In the genomic region with DNA sequence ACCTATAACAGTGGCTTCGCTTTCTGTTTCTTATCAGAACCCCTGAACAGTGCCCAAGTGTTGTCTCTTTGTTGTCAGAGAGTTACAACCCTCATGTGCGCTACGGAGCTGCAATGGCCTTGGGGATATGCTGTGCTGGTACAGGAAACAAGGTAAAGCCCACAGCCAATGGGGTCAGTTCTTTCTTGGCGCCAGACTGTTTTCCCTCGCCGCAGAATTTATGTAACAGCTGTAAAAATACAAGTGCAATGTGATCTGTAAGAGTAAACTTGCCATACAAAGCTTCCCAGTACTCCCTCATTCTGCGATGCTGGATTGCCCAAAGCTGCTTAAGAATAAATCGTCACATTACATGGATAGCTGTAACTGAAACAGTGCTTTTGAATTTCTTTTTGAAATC, we compare ENCODE assay signal across 1 cellular context.
A peak's percentile ranks its signal among the peaks of the same experiment; 100 is the strongest.
TF ChIP-seq lines count a peak whose summit lies in the region.

No MANE protein-coding gene starts in this region.

TF ChIP-seq in HEK293, 187 proteins besides CTCF, POLR2A, EP300 and RAD21 (continued from another document and continues in another):
- TF ChIP-seq, protein P1, sequence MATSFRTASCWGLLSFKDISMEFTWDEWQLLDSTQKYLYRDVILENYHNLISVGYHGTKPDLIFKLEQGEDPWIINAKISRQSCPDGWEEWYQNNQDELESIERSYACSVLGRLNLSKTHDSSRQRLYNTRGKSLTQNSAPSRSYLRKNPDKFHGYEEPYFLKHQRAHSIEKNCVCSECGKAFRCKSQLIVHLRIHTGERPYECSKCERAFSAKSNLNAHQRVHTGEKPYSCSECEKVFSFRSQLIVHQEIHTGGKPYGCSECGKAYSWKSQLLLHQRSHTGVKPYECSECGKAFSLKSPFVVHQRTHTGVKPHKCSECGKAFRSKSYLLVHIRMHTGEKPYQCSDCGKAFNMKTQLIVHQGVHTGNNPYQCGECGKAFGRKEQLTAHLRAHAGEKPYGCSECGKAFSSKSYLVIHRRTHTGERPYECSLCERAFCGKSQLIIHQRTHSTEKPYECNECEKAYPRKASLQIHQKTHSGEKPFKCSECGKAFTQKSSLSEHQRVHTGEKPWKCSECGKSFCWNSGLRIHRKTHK (tag by site-specific recombination; IDR thresholded peaks at IDR 0.05), result no peak
- no peak for TF ChIP-seq ZNF548 (tag by site-specific recombination; IDR thresholded peaks at IDR 0.05)
- no peak for TF ChIP-seq ZFP41 (tag by site-specific recombination; IDR thresholded peaks at IDR 0.05; ENCODE audit: borderline replicate concordance)
- no peak for TF ChIP-seq ZFHX2 (tag by site-specific recombination; conservative IDR thresholded peaks at IDR 0.05)
- TF ChIP-seq HOXA7 (CRISPR knock-in tag; IDR thresholded peaks at IDR 0.05; ENCODE audit: borderline replicate concordance), result no peak
- no peak for TF ChIP-seq ZNF214 (tag by site-specific recombination; IDR thresholded peaks at IDR 0.05; ENCODE audit: borderline replicate concordance)
- no peak for TF ChIP-seq ZNF510 (tag by site-specific recombination; IDR thresholded peaks at IDR 0.05; ENCODE audit: insufficient replicate concordance)
- 0 out of 2 replicates have a peak, but pooled peaks have one; percentile 31 for TF ChIP-seq ZBTB17 (tag by site-specific recombination; IDR thresholded peaks at IDR 0.05)
- TF ChIP-seq, protein P2, sequence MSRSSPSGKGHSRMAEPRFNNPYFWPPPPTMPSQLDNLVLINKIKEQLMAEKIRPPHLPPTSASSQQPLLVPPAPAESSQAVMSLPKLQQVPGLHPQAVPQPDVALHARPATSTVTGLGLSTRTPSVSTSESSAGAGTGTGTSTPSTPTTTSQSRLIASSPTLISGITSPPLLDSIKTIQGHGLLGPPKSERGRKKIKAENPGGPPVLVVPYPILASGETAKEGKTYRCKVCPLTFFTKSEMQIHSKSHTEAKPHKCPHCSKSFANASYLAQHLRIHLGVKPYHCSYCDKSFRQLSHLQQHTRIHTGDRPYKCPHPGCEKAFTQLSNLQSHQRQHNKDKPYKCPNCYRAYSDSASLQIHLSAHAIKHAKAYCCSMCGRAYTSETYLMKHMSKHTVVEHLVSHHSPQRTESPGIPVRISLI (tag by site-specific recombination; IDR thresholded peaks at IDR 0.05), result no peak
- no peak for TF ChIP-seq ZNF621 (tag by site-specific recombination; IDR thresholded peaks at IDR 0.05)
- TF ChIP-seq ZNF114 (tag by site-specific recombination; IDR thresholded peaks at IDR 0.05), result no peak
- no peak for TF ChIP-seq ZBTB48 (tag by site-specific recombination; IDR thresholded peaks at IDR 0.05)
- TF ChIP-seq, protein P3, sequence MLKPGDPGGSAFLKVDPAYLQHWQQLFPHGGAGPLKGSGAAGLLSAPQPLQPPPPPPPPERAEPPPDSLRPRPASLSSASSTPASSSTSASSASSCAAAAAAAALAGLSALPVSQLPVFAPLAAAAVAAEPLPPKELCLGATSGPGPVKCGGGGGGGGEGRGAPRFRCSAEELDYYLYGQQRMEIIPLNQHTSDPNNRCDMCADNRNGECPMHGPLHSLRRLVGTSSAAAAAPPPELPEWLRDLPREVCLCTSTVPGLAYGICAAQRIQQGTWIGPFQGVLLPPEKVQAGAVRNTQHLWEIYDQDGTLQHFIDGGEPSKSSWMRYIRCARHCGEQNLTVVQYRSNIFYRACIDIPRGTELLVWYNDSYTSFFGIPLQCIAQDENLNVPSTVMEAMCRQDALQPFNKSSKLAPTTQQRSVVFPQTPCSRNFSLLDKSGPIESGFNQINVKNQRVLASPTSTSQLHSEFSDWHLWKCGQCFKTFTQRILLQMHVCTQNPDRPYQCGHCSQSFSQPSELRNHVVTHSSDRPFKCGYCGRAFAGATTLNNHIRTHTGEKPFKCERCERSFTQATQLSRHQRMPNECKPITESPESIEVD (tag by site-specific recombination; IDR thresholded peaks at IDR 0.05), result peak; percentile 69
- no peak for TF ChIP-seq ZNF335 (tag by site-specific recombination; conservative IDR thresholded peaks at IDR 0.05)
- peak; percentile 82 for TF ChIP-seq ZNF677 (tag by site-specific recombination; IDR thresholded peaks at IDR 0.05)
- no peak for TF ChIP-seq GFI1B (tag by site-specific recombination; IDR thresholded peaks at IDR 0.05)
- TF ChIP-seq ZNF391 (tag by site-specific recombination; IDR thresholded peaks at IDR 0.05; ENCODE audit: borderline replicate concordance, low read depth), result no peak
- TF ChIP-seq ZNF175 (tag by site-specific recombination; IDR thresholded peaks at IDR 0.05), result no peak
- no peak for TF ChIP-seq ZNF202 (tag by site-specific recombination; IDR thresholded peaks at IDR 0.05; ENCODE audit: borderline replicate concordance)
- TF ChIP-seq ZNF132 (tag by site-specific recombination; IDR thresholded peaks at IDR 0.05; ENCODE audit: borderline replicate concordance), result no peak
- TF ChIP-seq, protein P4, sequence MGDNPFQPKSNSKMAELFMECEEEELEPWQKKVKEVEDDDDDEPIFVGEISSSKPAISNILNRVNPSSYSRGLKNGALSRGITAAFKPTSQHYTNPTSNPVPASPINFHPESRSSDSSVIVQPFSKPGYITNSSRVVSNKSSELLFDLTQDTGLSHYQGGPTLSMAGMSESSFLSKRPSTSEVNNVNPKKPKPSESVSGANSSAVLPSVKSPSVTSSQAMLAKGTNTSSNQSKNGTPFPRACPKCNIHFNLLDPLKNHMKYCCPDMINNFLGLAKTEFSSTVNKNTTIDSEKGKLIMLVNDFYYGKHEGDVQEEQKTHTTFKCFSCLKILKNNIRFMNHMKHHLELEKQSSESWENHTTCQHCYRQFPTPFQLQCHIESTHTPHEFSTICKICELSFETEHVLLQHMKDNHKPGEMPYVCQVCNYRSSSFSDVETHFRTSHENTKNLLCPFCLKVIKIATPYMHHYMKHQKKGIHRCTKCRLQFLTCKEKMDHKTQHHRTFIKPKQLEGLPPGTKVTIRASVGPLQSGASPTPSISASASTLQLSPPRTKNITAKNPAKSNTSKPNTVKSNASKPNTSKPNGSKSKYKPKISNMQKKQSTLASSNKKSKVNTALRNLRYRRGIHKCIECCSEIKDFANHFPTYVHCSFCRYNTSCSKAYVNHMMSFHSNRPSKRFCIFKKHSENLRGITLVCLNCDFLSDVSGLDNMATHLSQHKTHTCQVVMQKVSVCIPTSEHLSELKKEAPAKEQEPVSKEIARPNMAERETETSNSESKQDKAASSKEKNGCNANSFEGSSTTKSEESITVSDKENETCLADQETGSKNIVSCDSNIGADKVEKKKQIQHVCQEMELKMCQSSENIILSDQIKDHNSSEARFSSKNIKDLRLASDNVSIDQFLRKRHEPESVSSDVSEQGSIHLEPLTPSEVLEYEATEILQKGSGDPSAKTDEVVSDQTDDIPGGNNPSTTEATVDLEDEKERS (tag by site-specific recombination; IDR thresholded peaks at IDR 0.05), result no peak
- TF ChIP-seq ZNF600 (tag by site-specific recombination; IDR thresholded peaks at IDR 0.05), result peak; percentile 78
- TF ChIP-seq ZNF561 (tag by site-specific recombination; IDR thresholded peaks at IDR 0.05; ENCODE audit: borderline replicate concordance), result peak; percentile 73; the same call in 1 of the 2 replicates
- no peak for TF ChIP-seq ZBTB6 (tag by site-specific recombination; IDR thresholded peaks at IDR 0.05)
- no peak for TF ChIP-seq KLF8 (tag by site-specific recombination; IDR thresholded peaks at IDR 0.05)
- no peak for TF ChIP-seq ZNF157 (tag by site-specific recombination; IDR thresholded peaks at IDR 0.05)
- TF ChIP-seq ZNF777 (tag by site-specific recombination; IDR thresholded peaks at IDR 0.05; ENCODE audit: borderline replicate concordance), result no peak
- no peak for TF ChIP-seq YY1 (tag by site-specific recombination; IDR thresholded peaks at IDR 0.05)
- TF ChIP-seq, protein P5, sequence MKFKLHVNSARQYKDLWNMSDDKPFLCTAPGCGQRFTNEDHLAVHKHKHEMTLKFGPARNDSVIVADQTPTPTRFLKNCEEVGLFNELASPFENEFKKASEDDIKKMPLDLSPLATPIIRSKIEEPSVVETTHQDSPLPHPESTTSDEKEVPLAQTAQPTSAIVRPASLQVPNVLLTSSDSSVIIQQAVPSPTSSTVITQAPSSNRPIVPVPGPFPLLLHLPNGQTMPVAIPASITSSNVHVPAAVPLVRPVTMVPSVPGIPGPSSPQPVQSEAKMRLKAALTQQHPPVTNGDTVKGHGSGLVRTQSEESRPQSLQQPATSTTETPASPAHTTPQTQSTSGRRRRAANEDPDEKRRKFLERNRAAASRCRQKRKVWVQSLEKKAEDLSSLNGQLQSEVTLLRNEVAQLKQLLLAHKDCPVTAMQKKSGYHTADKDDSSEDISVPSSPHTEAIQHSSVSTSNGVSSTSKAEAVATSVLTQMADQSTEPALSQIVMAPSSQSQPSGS (tag by site-specific recombination; IDR thresholded peaks at IDR 0.05; ENCODE audit: low read depth), result no peak
- no peak for TF ChIP-seq ZBTB1 (tag by site-specific recombination; IDR thresholded peaks at IDR 0.05)
- TF ChIP-seq ZNF423 (tag by site-specific recombination; IDR thresholded peaks at IDR 0.05), result no peak
- no peak for TF ChIP-seq ZNF354C (tag by site-specific recombination; IDR thresholded peaks at IDR 0.05; ENCODE audit: borderline replicate concordance, low read depth)
- TF ChIP-seq PATZ1 (tag by site-specific recombination; IDR thresholded peaks at IDR 0.05), result no peak
- 0 out of 2 replicates have a peak, but pooled peaks have one; percentile 39 for TF ChIP-seq ZEB2 (tag by site-specific recombination; IDR thresholded peaks at IDR 0.05)
- no peak for TF ChIP-seq KLF10 (tag by site-specific recombination; IDR thresholded peaks at IDR 0.05)
- 0 out of 2 replicates have a peak, but pooled peaks have one; percentile 8 for TF ChIP-seq PRDM4 (tag by site-specific recombination; IDR thresholded peaks at IDR 0.05)
- TF ChIP-seq, protein P6, sequence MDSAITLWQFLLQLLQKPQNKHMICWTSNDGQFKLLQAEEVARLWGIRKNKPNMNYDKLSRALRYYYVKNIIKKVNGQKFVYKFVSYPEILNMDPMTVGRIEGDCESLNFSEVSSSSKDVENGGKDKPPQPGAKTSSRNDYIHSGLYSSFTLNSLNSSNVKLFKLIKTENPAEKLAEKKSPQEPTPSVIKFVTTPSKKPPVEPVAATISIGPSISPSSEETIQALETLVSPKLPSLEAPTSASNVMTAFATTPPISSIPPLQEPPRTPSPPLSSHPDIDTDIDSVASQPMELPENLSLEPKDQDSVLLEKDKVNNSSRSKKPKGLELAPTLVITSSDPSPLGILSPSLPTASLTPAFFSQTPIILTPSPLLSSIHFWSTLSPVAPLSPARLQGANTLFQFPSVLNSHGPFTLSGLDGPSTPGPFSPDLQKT (IDR thresholded peaks at IDR 0.05; ENCODE audit: borderline replicate concordance, low read depth, low read length), result no peak
- no peak for TF ChIP-seq ZNF449 (tag by site-specific recombination; IDR thresholded peaks at IDR 0.05)
- TF ChIP-seq ZNF394 (tag by site-specific recombination; IDR thresholded peaks at IDR 0.05; ENCODE audit: borderline replicate concordance), result no peak
- TF ChIP-seq, protein P7, sequence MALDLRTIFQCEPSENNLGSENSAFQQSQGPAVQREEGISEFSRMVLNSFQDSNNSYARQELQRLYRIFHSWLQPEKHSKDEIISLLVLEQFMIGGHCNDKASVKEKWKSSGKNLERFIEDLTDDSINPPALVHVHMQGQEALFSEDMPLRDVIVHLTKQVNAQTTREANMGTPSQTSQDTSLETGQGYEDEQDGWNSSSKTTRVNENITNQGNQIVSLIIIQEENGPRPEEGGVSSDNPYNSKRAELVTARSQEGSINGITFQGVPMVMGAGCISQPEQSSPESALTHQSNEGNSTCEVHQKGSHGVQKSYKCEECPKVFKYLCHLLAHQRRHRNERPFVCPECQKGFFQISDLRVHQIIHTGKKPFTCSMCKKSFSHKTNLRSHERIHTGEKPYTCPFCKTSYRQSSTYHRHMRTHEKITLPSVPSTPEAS (tag by site-specific recombination; IDR thresholded peaks at IDR 0.05), result no peak
